Comparison of ENCODE assay signal across 35 cellular contexts in genomic region chr22:22938672-22939536, GRCh38. TPM values are rescaled to one million over a fixed set of nuclear protein-coding genes. Genes with fewer than 3 reads are reported as not detected.
DNase-seq lines count a peak whose midpoint lies in the region; ATAC-seq, FAIRE-seq and TF ChIP-seq lines count a peak whose summit lies in the region.
"Had no signal": no experiment of that assay in that cellular context is flagged by ENCODE, and none has a peak within 500 bp of the region (broad histone marks: within the 10 kb centered on the region; RNA-seq: fewer than 3 reads in every experiment).

No MANE protein-coding gene starts in this region.

- no peaks in the 10 kb centered on the region for H3K9me2 ChIP-seq in DOHH2 (replicated peaks; ENCODE audit: control insufficient read depth, low read length)
- H3K9me2 ChIP-seq: SK-N-SH had no signal

- peak overlapping the region; percentile 65; the same call in 1 of the 2 replicates for H3K9ac ChIP-seq in BLaER1
- H3K9ac ChIP-seq: SK-N-SH had no signal

- no peaks in the 10 kb centered on the region for H3K36me3 Mint-ChIP-seq in naive B cell
- no peaks in the 10 kb centered on the region for H3K36me3 Mint-ChIP-seq in activated T-cell treated with anti-CD3 and anti-CD28 coated beads, Interleukin-2, amount 50 U/mL, for 4 hours (ENCODE audit: insufficient read depth)
- H3K36me3 Mint-ChIP-seq: brain; CD8-positive, alpha-beta memory T cell; immature natural killer cell had no signal

- no peaks in the 10 kb centered on the region for H3K9me3 Mint-ChIP-seq in naive B cell
- no peaks in the 10 kb centered on the region for H3K9me3 Mint-ChIP-seq in activated T-cell treated with anti-CD3 and anti-CD28 coated beads, Interleukin-2, amount 50 U/mL, for 4 hours
- H3K9me3 Mint-ChIP-seq: CD8-positive, alpha-beta memory T cell; immature natural killer cell; nephron; stimulated activated naive CD8-positive, alpha-beta T cell treated with anti-CD3 and anti-CD28 coated beads, Interleukin-15, amount 100 ng/mL, for 72 hours had no signal

- H4K20me1 ChIP-seq in BLaER1 (no peaks in the 10 kb centered on the region), DOHH2 (ENCODE audit: control insufficient read depth, insufficient read depth, low read depth, low read length) (no peaks in the 10 kb centered on the region)

- H3K27ac ChIP-seq in BLaER1 = peak overlapping the region; percentile 98
- H3K27ac ChIP-seq in DOHH2 (ENCODE audit: low read depth, low read length) = peak overlapping the region; percentile 98
- H3K27ac ChIP-seq in VCaP = peak overlapping the region; percentile 16; the same call in 1 of the 2 replicates
- H3K27ac ChIP-seq: adrenal gland, foreskin keratinocyte, hepatocyte, pancreas, right atrium auricular region, tibial artery had no signal

- no peak for ATAC-seq in naive B cell (ENCODE audit: low read depth in 2 of 2)
- no peak for ATAC-seq in activated T-cell treated with anti-CD3 and anti-CD28 coated beads, Interleukin-2, amount 50 U/mL, for 4 hours
- ATAC-seq: esophagus mucosa; foreskin keratinocyte; left lobe of liver; pancreas; stimulated activated naive CD8-positive, alpha-beta T cell treated with anti-CD3 and anti-CD28 coated beads, Interleukin-15, amount 100 ng/mL, for 72 hours had no signal

- peaks cover 76 to 96% (median 95%) of the 10 kb centered on the region in 3 donors for H3K4me1 Mint-ChIP-seq in naive B cell
- H3K4me1 Mint-ChIP-seq in activated T-cell treated with anti-CD3 and anti-CD28 coated beads, Interleukin-2, amount 50 U/mL, for 4 hours (ENCODE audit: low read depth) = peaks cover 2% of the 10 kb centered on the region
- H3K4me1 Mint-ChIP-seq: brain, nephron had no signal

- H3K27me3 Mint-ChIP-seq in naive B cell = no peaks in the 10 kb centered on the region
- no peaks in the 10 kb centered on the region for H3K27me3 Mint-ChIP-seq in activated T-cell treated with anti-CD3 and anti-CD28 coated beads, Interleukin-2, amount 50 U/mL, for 4 hours (ENCODE audit: low read depth)
- H3K27me3 Mint-ChIP-seq: CD8-positive, alpha-beta memory T cell had no signal

- FAIRE-seq in RCC 7860 (lab: Jason Lieb, UNC) = no peak
- FAIRE-seq: H1, pancreas had no signal

- H3K27me3 ChIP-seq in BLaER1 (no peaks in the 10 kb centered on the region), DOHH2 (ENCODE audit: control insufficient read depth, low read length) (no peaks in the 10 kb centered on the region)
- H3K27me3 ChIP-seq: foreskin keratinocyte, hepatocyte, pancreas, right atrium auricular region had no signal

- H3K4me3 ChIP-seq in BLaER1 = no peak overlapping the region
- peak overlapping the region; percentile 38 for H3K4me3 ChIP-seq in DOHH2 (ENCODE audit: low read length)
- H3K4me3 ChIP-seq: adrenal gland, hepatocyte, pancreas, right atrium auricular region, spleen, tibial artery had no signal

- H3K4me1 ChIP-seq in BLaER1 (peaks cover 100% of the 10 kb centered on the region), DOHH2 (ENCODE audit: control insufficient read depth, low read length) (peaks cover 98% of the 10 kb centered on the region)
- H3K4me1 ChIP-seq: adrenal gland, foreskin keratinocyte, pancreas, right atrium auricular region, tibial artery had no signal

- H3K4me2 ChIP-seq in BLaER1 = peak overlapping the region; percentile 90
- peak overlapping the region; percentile 66 for H3K4me2 ChIP-seq in DOHH2 (ENCODE audit: low read length)
- H3K4me2 ChIP-seq: hepatocyte, SK-N-SH had no signal

- H3F3A ChIP-seq in DOHH2 (ENCODE audit: control insufficient read depth, insufficient read depth) = peaks cover 35% of the 10 kb centered on the region

- H3K4me3 Mint-ChIP-seq in naive B cell = peak overlapping the region in 6 of 8 donors; percentile 52 to 92 (median 66)
- no peak overlapping the region for H3K4me3 Mint-ChIP-seq in activated T-cell treated with anti-CD3 and anti-CD28 coated beads, Interleukin-2, amount 50 U/mL, for 4 hours
- H3K4me3 Mint-ChIP-seq: brain; CD8-positive, alpha-beta memory T cell; immature natural killer cell; nephron; stimulated activated naive CD8-positive, alpha-beta T cell treated with anti-CD3 and anti-CD28 coated beads, Interleukin-15, amount 100 ng/mL, for 72 hours had no signal

- H3K36me3 ChIP-seq in BLaER1 (no peaks in the 10 kb centered on the region), DOHH2 (ENCODE audit: control insufficient read depth, low read length) (peaks cover 10% of the 10 kb centered on the region)
- H3K36me3 ChIP-seq: adrenal gland, pancreas, right atrium auricular region, spleen, tibial artery had no signal

- TF ChIP-seq CTCF in DOHH2 (IDR thresholded peaks at IDR 0.05; ENCODE audit: low read depth, low read length, poor library complexity, severe bottlenecking) (no peak), VCaP (conservative IDR thresholded peaks at IDR 0.05) (no peak)

- H3K79me2 ChIP-seq in DOHH2 (ENCODE audit: control insufficient read depth, low read length) = peaks cover 33% of the 10 kb centered on the region
- H3K79me2 ChIP-seq: hepatocyte had no signal

- H3K27ac Mint-ChIP-seq in naive B cell = peak overlapping the region; percentile 88 to 100 (median 96)
- H3K27ac Mint-ChIP-seq: brain; nephron; stimulated activated naive CD8-positive, alpha-beta T cell treated with anti-CD3 and anti-CD28 coated beads, Interleukin-15, amount 100 ng/mL, for 72 hours had no signal

- H3K9me3 ChIP-seq in BLaER1 (no peaks in the 10 kb centered on the region), DOHH2 (ENCODE audit: control insufficient read depth, insufficient read depth, low read length) (no peaks in the 10 kb centered on the region)
- H3K9me3 ChIP-seq: adrenal gland, pancreas, right atrium auricular region, SK-N-SH, spleen, tibial artery had no signal

- DNase-seq in naive B cell (no peak), DMS153 (lab: John Stamatoyannopoulos, UW) (no peak), RCC 7860 (ENCODE audit: low spot score) (no peak), DMS 273 treated with DMSO at 0.1 percent for 48 hours (lab: John Stamatoyannopoulos, UW) (no peak)
- no peak for DNase-seq in activated T-cell treated with anti-CD3 and anti-CD28 coated beads, Interleukin-2, amount 50 U/mL, for 4 hours
- DNase-seq: activated CD4-positive, alpha-beta T cell treated with anti-CD3 and anti-CD28 coated beads, Interleukin-2, amount 50 U/mL, for 48 hours; activated CD8-positive, alpha-beta memory T cell treated with anti-CD3 and anti-CD28 coated beads, Interleukin-2, amount 50 U/mL, for 4 hours; activated gamma-delta T cell; effector memory CD4-positive, alpha-beta T cell; foreskin keratinocyte; immature natural killer cell; midbrain; NCI-H1092 treated with DMSO at 0.1 percent for 48 hours; NCI-H187 treated with DMSO at 0.1 percent for 48 hours; NCI-H526; SK-N-SH; stimulated activated CD4-positive, alpha-beta T cell treated with anti-CD3 and anti-CD28 coated beads, Interleukin-4, amount 100 ng/mL, for 24 hours; stimulated activated naive CD8-positive, alpha-beta T cell treated with anti-CD3 and anti-CD28 coated beads, Interleukin-15, amount 100 ng/mL, for 72 hours had no signal

RNA-seq across cellular contexts. Expression of gene IGLL5, which starts 51.3 kb away (rescaled TPM):
- 100 to 1,000 TPM; 233 to 640 (median 475) TPM for polyA plus RNA-seq in naive B cell (ENCODE audit: low read depth in 6 of 6)
- under 1 TPM in 1 of 3 donors, not detected in 2; 0.79 TPM for total RNA-seq in activated T-cell treated with anti-CD3 and anti-CD28 coated beads, Interleukin-2, amount 50 U/mL, for 4 hours
- total RNA-seq: CD8-positive, alpha-beta memory T cell; foreskin keratinocyte; H1; hepatocyte; LHCN-M2; T-helper 2 cell treated with Interferon-gamma antibody and Interleukin-4, amounts not matched to agents 100 ng/mL and 5 ng/mL, for 36 hours had no signal
- polyA plus RNA-seq: CD8-positive, alpha-beta memory T cell; foreskin keratinocyte; H1; hepatocyte; SK-N-SH had no signal

Comparison
In these comparisons a context has a peak if more than half of its experiments do, and no peak if none do; other contexts are left out.
1. H3K27ac ChIP-seq: peak in every context shown above with its lines; median percentile 98 in BLaER1; 98 in DOHH2; 16 in VCaP.